ENCODE assay signal across 2 cellular contexts in the genomic region with DNA sequence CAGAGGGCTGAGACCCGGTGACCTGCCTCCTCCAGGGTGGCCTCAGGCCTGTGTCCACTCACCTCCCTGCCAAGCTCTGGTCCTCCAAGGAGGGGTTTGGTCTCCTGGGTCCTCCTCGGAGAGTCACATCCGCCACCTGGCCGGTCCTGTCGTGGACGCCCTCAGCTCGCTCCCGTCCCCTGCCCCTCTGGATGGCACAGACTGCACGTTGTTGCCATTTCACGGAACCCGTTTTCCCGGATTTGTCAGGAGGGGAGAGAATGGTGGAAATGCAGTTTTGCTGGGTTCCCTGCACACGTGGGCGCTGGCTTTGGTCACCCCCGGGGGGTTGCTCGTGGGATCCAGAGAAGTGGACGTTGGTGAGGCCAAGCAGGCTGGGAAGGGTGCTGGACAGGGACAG.
TF ChIP-seq lines count a peak whose summit lies in the region.

No MANE protein-coding gene starts in this region.

TF ChIP-seq in liver, 16 proteins besides CTCF, POLR2A, EP300 and RAD21 (continued from another document):
- TF ChIP-seq ATF3 (IDR thresholded peaks at IDR 0.05) (no peak), RXRA (IDR thresholded peaks at IDR 0.05) (no peak), ZBTB33 (IDR thresholded peaks at IDR 0.05) (no peak), FOXA2 (IDR thresholded peaks at IDR 0.05) (no peak), GABPA (IDR thresholded peaks at IDR 0.05 in 1 of 2, conservative IDR thresholded peaks at IDR 0.05 in 1 of 2) (no peak), HNF4G (IDR thresholded peaks at IDR 0.05) (no peak), TAF1 (conservative IDR thresholded peaks at IDR 0.05) (no peak), JUND (IDR thresholded peaks at IDR 0.05) (no peak), NR2F2 (IDR thresholded peaks at IDR 0.05) (no peak), SP1 (IDR thresholded peaks at IDR 0.05) (no peak), MAX (IDR thresholded peaks at IDR 0.05) (no peak), HNF4A (conservative IDR thresholded peaks at IDR 0.05) (no peak), YY1 (IDR thresholded peaks at IDR 0.05) (no peak), REST (IDR thresholded peaks at IDR 0.05) (no peak), FOXA1 (IDR thresholded peaks at IDR 0.05) (no peak)
TF ChIP-seq in liver: peak in this region for 0.

TF ChIP-seq in HepG2, 621 proteins besides CTCF, POLR2A, EP300 and RAD21 (continued from another document):
- no peak for TF ChIP-seq PRDM10 (CRISPR knock-in tag; IDR thresholded peaks at IDR 0.05; ENCODE audit: low read depth)
